In the genomic region with DNA sequence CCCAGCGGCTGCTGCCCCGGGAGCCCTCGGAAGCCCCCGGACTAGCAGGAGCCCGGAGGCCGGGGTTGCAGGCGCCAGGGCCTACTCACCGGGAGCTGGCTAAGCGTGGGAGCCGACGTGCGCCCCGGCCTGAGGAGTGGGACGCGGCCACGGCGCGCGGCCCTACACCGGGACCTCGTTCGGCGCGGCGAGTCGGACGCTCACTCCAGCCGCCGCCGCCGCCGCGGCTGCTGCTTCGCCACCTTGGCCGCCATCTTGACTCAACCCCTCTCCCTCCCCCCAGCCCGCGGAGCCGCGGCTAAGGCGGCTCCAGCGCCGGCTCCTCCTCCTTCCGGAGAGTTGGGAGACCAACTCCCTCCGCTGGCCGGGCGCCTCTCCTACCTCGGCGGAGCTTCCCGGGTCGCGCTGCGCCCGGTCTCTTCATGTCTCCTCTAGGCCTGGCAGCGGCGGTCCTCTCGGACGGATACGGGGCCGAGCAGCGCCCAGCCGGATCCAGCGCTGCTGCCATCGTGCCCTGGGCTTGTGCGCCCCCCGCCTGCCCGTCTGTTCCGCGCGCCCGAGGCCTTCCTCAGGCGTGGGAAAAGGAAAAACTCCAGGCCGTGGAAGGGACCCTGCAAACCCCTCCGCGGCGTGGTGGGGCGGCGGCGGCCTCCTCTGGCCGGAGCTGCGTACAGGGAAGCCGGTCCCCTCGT, we compare ENCODE assay signal across 8 cellular contexts. TPM values are rescaled to one million over a fixed set of nuclear protein-coding genes. Genes with fewer than 3 reads are reported as not detected.
DNase-seq lines count a peak whose midpoint lies in the region; ATAC-seq and TF ChIP-seq lines count a peak whose summit lies in the region.

A gene (minus strand): TSS at position 262 of the 692 bp plus-strand sequence. CDS start 20,965 bp downstream, outside the sequence.

- DNase-seq in GM10266 (ENCODE audit: extremely low spot score) (peak; percentile 90), NCI-H1048 (lab: John Stamatoyannopoulos, UW) (peak; percentile 60), glomerular endothelial cell (ENCODE audit: extremely low read depth, low read depth, low spot score) (no peak), omental fat pad (ENCODE audit: low spot score) (peak; percentile 50)

- H3K9me3 Mint-ChIP-seq in activated naive CD4-positive, alpha-beta T cell treated with anti-CD3 and anti-CD28 coated beads, Interleukin-2, amount 50 U/mL, for 24 hours = no peaks in the 10 kb centered on the region

- H3K27me3 Mint-ChIP-seq in activated naive CD4-positive, alpha-beta T cell treated with anti-CD3 and anti-CD28 coated beads, Interleukin-2, amount 50 U/mL, for 24 hours = no peaks in the 10 kb centered on the region

- H3K36me3 Mint-ChIP-seq in activated naive CD4-positive, alpha-beta T cell treated with anti-CD3 and anti-CD28 coated beads, Interleukin-2, amount 50 U/mL, for 24 hours = no peaks in the 10 kb centered on the region

- H3K4me1 Mint-ChIP-seq in activated naive CD4-positive, alpha-beta T cell treated with anti-CD3 and anti-CD28 coated beads, Interleukin-2, amount 50 U/mL, for 24 hours = peaks cover 54% of the 10 kb centered on the region

- peak within 1 kb of the TSS; percentile 79 for H3K27ac Mint-ChIP-seq in activated naive CD4-positive, alpha-beta T cell treated with anti-CD3 and anti-CD28 coated beads, Interleukin-2, amount 50 U/mL, for 24 hours

- ATAC-seq in HG02588 (IDR thresholded peaks at IDR 0.05; ENCODE audit: unreplicated experiment) (peak; percentile 67), SK-N-SH treated with all-trans-retinoic acid at 6 μM for 48 hours (peak; percentile 93), omental fat pad (ENCODE audit: low FRiP score) (peak; percentile 97)

- peak within 1 kb of the TSS; percentile 96 for H3K27ac ChIP-seq in temporal lobe (ENCODE audit: low read depth, low read length)

- TF ChIP-seq CTCF in GM10266 (IDR thresholded peaks at IDR 0.05; ENCODE audit: control insufficient read depth, insufficient read depth, low read depth, missing control alignments) = peak; percentile 44
- no peak for TF ChIP-seq CTCF in omental fat pad (IDR thresholded peaks at IDR 0.05)

- peak within 1 kb of the TSS; percentile 96 for H3K4me3 Mint-ChIP-seq in activated naive CD4-positive, alpha-beta T cell treated with anti-CD3 and anti-CD28 coated beads, Interleukin-2, amount 50 U/mL, for 24 hours

TF ChIP-seq in SK-N-SH treated with all-trans-retinoic acid at 6 μM for 48 hours, 23 proteins besides CTCF, POLR2A, EP300 and RAD21:
- TF ChIP-seq, protein P1, sequence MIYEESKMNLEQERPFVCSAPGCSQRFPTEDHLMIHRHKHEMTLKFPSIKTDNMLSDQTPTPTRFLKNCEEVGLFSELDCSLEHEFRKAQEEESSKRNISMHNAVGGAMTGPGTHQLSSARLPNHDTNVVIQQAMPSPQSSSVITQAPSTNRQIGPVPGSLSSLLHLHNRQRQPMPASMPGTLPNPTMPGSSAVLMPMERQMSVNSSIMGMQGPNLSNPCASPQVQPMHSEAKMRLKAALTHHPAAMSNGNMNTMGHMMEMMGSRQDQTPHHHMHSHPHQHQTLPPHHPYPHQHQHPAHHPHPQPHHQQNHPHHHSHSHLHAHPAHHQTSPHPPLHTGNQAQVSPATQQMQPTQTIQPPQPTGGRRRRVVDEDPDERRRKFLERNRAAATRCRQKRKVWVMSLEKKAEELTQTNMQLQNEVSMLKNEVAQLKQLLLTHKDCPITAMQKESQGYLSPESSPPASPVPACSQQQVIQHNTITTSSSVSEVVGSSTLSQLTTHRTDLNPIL (CRISPR knock-in tag; IDR thresholded peaks at IDR 0.05; ENCODE audit: low read depth) = no peak
- TF ChIP-seq, protein P2, sequence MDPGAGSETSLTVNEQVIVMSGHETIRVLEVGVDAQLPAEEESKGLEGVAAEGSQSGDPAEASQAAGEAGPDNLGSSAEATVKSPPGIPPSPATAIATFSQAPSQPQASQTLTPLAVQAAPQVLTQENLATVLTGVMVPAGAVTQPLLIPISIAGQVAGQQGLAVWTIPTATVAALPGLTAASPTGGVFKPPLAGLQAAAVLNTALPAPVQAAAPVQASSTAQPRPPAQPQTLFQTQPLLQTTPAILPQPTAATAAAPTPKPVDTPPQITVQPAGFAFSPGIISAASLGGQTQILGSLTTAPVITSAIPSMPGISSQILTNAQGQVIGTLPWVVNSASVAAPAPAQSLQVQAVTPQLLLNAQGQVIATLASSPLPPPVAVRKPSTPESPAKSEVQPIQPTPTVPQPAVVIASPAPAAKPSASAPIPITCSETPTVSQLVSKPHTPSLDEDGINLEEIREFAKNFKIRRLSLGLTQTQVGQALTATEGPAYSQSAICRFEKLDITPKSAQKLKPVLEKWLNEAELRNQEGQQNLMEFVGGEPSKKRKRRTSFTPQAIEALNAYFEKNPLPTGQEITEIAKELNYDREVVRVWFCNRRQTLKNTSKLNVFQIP (CRISPR knock-in tag; IDR thresholded peaks at IDR 0.05; ENCODE audit: borderline replicate concordance, low read depth) = peak; percentile 84; the same call in 1 of the 2 replicates
- TF ChIP-seq CSDC2 (CRISPR knock-in tag; IDR thresholded peaks at IDR 0.05) = 0 out of 2 replicates have a peak, but pooled peaks have one; percentile 18

RNA-seq across cellular contexts. Expression of the gene that starts here (rescaled TPM):
- 72.0 and 107 TPM in 2 replicates for total RNA-seq in glomerular endothelial cell
- 100 to 1,000 TPM; 120 to 163 (median 134) TPM for total RNA-seq in omental fat pad
- 95.9 TPM for total RNA-seq in temporal lobe
